10 cellular contexts compared by ENCODE assay signal in the genomic region with DNA sequence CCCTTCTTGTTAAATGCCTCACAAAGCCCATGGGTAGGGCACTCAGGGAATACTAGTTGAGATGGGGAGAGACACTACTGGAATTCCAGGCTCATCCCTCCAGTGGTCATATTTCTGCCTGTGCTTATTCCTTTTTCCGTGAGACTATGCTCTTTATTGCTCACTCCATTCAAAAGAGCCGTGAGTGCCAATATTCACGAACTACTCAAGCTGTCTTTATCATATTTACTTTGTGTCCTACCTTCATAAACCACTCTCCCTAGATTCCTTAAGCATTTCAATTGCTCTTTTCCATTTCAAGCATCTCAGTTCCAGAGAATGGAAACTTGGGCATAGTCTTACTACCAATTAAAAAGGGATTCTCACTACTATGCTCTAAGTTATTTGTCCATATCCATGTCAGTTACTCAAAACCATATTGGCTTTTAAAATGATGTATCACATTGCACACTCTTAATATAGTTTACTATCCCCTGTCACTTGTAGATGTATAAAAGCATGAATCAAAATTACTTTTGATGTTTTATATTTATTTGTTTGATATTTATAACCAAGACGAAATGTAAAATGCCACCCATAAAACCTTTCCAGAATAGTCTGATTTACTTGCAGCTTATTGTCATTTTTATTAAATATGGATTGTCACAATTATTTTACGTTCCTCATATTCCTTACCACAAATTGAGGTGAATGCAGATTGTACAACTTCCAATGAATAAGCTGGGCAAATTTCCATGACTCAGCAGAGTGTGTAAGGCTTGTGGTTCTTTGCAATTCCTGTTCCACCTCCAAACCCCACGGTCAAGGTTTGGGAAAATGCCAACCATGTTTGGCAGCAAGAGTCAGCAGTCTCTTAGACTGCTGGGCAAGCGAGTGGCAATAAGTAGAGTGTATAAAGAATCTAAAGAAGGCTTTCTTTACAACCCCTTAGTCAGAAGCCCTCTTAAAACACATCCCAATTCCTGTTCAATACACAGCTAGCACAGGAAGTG. TPM values are rescaled to one million over a fixed set of nuclear protein-coding genes. Genes with fewer than 3 reads are reported as not detected.
DNase-seq lines count a peak whose midpoint lies in the region; ATAC-seq, FAIRE-seq and TF ChIP-seq lines count a peak whose summit lies in the region.
"Had no signal": no experiment of that assay in that cellular context is flagged by ENCODE, and none has a peak within 500 bp of the region (broad histone marks: within the 10 kb centered on the region; RNA-seq: fewer than 3 reads in every experiment).

No MANE protein-coding gene starts in this region.

- FAIRE-seq in RCC 7860 (lab: Jason Lieb, UNC) (peak; percentile 97), pancreas (lab: Jason Lieb, UNC) (peak; percentile 91)

- peaks cover 0 to 3% (median 0%) of the 10 kb centered on the region in 4 donors for H3K27me3 ChIP-seq in pancreas
- H3K27me3 ChIP-seq: esophagus muscularis mucosa had no signal

- DNase-seq in GF-D8 (lab: John Stamatoyannopoulos, UW) (peak; percentile 38), RCC 7860 (ENCODE audit: low spot score) (peak; percentile 77), epithelial cell of esophagus (ENCODE audit: low read depth) (peak; percentile 85), pancreas (peak in 4 of 6 donors; percentile 45 to 67 (median 57)), NCI-H526 (lab: John Stamatoyannopoulos, UW) (no peak)
- DNase-seq in stimulated activated naive CD8-positive, alpha-beta T cell treated with anti-CD3 and anti-CD28 coated beads, Interleukin-15, amount 100 ng/mL, for 72 hours: no peak
- DNase-seq in stimulated activated CD4-positive, alpha-beta T cell treated with anti-CD3 and anti-CD28 coated beads, Interleukin-1b, Interleukin-23, amount 100 ng/mL, for 48 hours: no peak
- DNase-seq: NCI-H524 had no signal

- H3K4me3 ChIP-seq in epithelial cell of esophagus (ENCODE audit: low read length) (no peak overlapping the region), pancreas (no peak overlapping the region)
- H3K4me3 ChIP-seq: esophagus muscularis mucosa had no signal

- H3K4me1 Mint-ChIP-seq in stimulated activated naive CD8-positive, alpha-beta T cell treated with anti-CD3 and anti-CD28 coated beads, Interleukin-15, amount 100 ng/mL, for 72 hours: peaks cover 11% of the 10 kb centered on the region

- no peaks in the 10 kb centered on the region for H3K27me3 Mint-ChIP-seq in stimulated activated naive CD8-positive, alpha-beta T cell treated with anti-CD3 and anti-CD28 coated beads, Interleukin-15, amount 100 ng/mL, for 72 hours

- H3K4me1 ChIP-seq in pancreas: no peaks in the 10 kb centered on the region

- no peaks in the 10 kb centered on the region for H3K9me3 Mint-ChIP-seq in stimulated activated naive CD8-positive, alpha-beta T cell treated with anti-CD3 and anti-CD28 coated beads, Interleukin-15, amount 100 ng/mL, for 72 hours

- no peak overlapping the region for H3K4me3 Mint-ChIP-seq in stimulated activated naive CD8-positive, alpha-beta T cell treated with anti-CD3 and anti-CD28 coated beads, Interleukin-15, amount 100 ng/mL, for 72 hours

- H3K36me3 ChIP-seq in pancreas: no peaks in the 10 kb centered on the region
- H3K36me3 ChIP-seq: esophagus muscularis mucosa had no signal

- 38 to 45% methylated on average over 7 of the region's 7 CpGs for WGBS in pancreas, 2 donors

- H3K27ac Mint-ChIP-seq in stimulated activated naive CD8-positive, alpha-beta T cell treated with anti-CD3 and anti-CD28 coated beads, Interleukin-15, amount 100 ng/mL, for 72 hours: no peak overlapping the region

- no peaks in the 10 kb centered on the region for H3K9me3 ChIP-seq in pancreas
- H3K9me3 ChIP-seq: esophagus muscularis mucosa had no signal

- no peak overlapping the region for H3K27ac ChIP-seq in pancreas
- H3K27ac ChIP-seq: esophagus muscularis mucosa had no signal

- intact Hi-C loops in pancreas (cut with DNase I): no loop called here

- TF ChIP-seq CTCF in epithelial cell of esophagus (IDR thresholded peaks at IDR 0.05; ENCODE audit: insufficient read depth, low read depth, low read length, missing control alignments) (no peak), pancreas (IDR thresholded peaks at IDR 0.05) (no peak)

- ATAC-seq in pancreas (peak; percentile 75 to 86 (median 83)), HG02973 (IDR thresholded peaks at IDR 0.05; ENCODE audit: unreplicated experiment) (no peak)
- ATAC-seq in stimulated activated naive CD8-positive, alpha-beta T cell treated with anti-CD3 and anti-CD28 coated beads, Interleukin-15, amount 100 ng/mL, for 72 hours: no peak

RNA-seq across cellular contexts. Expression of a gene that starts 24.4 kb away (rescaled TPM):
- 1 to 10 TPM; 3.5 to 6.4 (median 5.1) TPM for total RNA-seq in pancreas
- 1 to 10 TPM; 1.1 to 3.1 TPM for polyA plus RNA-seq in pancreas

Comparison
In these comparisons a context has a peak if more than half of its experiments do, and no peak if none do; other contexts are left out.
1. DNase-seq: peak in GF-D8 (single experiment), RCC 7860 (single experiment), epithelial cell of esophagus (single experiment) and pancreas (4 of 6); none in stimulated activated naive CD8-positive, alpha-beta T cell treated with anti-CD3 and anti-CD28 coated beads, Interleukin-15, amount 100 ng/mL, for 72 hours (0 of 2), NCI-H526 (0 of 2) and stimulated activated CD4-positive, alpha-beta T cell treated with anti-CD3 and anti-CD28 coated beads, Interleukin-1b, Interleukin-23, amount 100 ng/mL, for 48 hours (single experiment).
2. ATAC-seq: peak in pancreas (4 of 4); none in HG02973 (single experiment) and stimulated activated naive CD8-positive, alpha-beta T cell treated with anti-CD3 and anti-CD28 coated beads, Interleukin-15, amount 100 ng/mL, for 72 hours (single experiment).